21 cellular contexts compared by ENCODE assay signal in genomic region chr1:58650141-58650540, GRCh38. TPM values are rescaled to one million over a fixed set of nuclear protein-coding genes. Genes with fewer than 3 reads are reported as not detected.
DNase-seq lines count a peak whose midpoint lies in the region; TF ChIP-seq lines count a peak whose summit lies in the region.
"Had no signal": no experiment of that assay in that cellular context is flagged by ENCODE, and none has a peak within 500 bp of the region (broad histone marks: within the 10 kb centered on the region; RNA-seq: fewer than 3 reads in every experiment).

No MANE protein-coding gene starts in this region.

- H3K4me2 ChIP-seq in mammary epithelial cell (ENCODE audit: insufficient read depth, low read depth, low read length), result no peak overlapping the region
- H3K4me2 ChIP-seq: KMS-11 had no signal

- no peak overlapping the region for H2AFZ ChIP-seq in mammary epithelial cell (ENCODE audit: low read depth, low read length)

- no peaks in the 10 kb centered on the region for H3K36me3 ChIP-seq in mammary epithelial cell (ENCODE audit: insufficient read depth, low read length)
- H3K36me3 ChIP-seq in neutrophil, result no peaks in the 10 kb centered on the region
- H3K36me3 ChIP-seq: colonic mucosa, tibial artery, vagina had no signal

- H4K20me1 ChIP-seq in mammary epithelial cell (ENCODE audit: insufficient read depth, low read length), result no peaks in the 10 kb centered on the region

- CTCF ChIA-PET in mammary epithelial cell (lab: Charles Lee; ENCODE audit: low non-redundant PET), result no interaction called here

- WGBS in mammary epithelial cell (ENCODE audit: low coverage, missing lambda C conversion rate), result 93% methylated on average over 2 of the region's 2 CpGs

- no peak overlapping the region for H3K9ac ChIP-seq in mammary epithelial cell (ENCODE audit: insufficient read depth, low read length)
- H3K9ac ChIP-seq: KMS-11 had no signal

- no peak for TF ChIP-seq POLR2A in erythroblast (IDR thresholded peaks at IDR 0.05; ENCODE audit: low read length)

- peaks cover 22% of the 10 kb centered on the region for H3K79me2 ChIP-seq in mammary epithelial cell (ENCODE audit: insufficient read depth, low read length)

- intact Hi-C loops in mammary epithelial cell (cut with micrococcal nuclease), result loop anchor here (5.0 kb wide), 1 partner anchor 1107 kb away; no protein-coding TSS in a partner anchor

- DNase-seq in EL (peak; percentile 19), LHCN-M2 (ENCODE audit: low read depth) (peak; percentile 5), mammary epithelial cell (peak; percentile 26), NCI-H446 treated with DMSO at 0.1 percent for 48 hours (lab: John Stamatoyannopoulos, UW) (no peak), erythroblast (lab: John Stamatoyannopoulos, UW) (no peak)
- DNase-seq in stimulated activated CD4-positive, alpha-beta T cell treated with anti-CD3 and anti-CD28 coated beads, Interleukin-2, amount 100 ng/mL, for 24 hours, result no peak
- DNase-seq: C1 segment of cervical spinal cord, heart right ventricle, naive B cell, NCI-H2081 treated with DMSO at 0.1 percent for 48 hours, NCI-H748 treated with DMSO at 0.1 percent for 48 hours, SIG-M5, spleen, tibial artery had no signal

- H3K27ac ChIP-seq in mammary epithelial cell (ENCODE audit: insufficient read depth, low read depth, low read length), result no peak overlapping the region
- H3K27ac ChIP-seq in neutrophil, result peak overlapping the region; percentile 59
- H3K27ac ChIP-seq: cardiac muscle cell, colonic mucosa, epithelial cell of prostate, heart right ventricle, KMS-11, Peyer's patch, spleen, tibial artery, vagina had no signal

- H3K4me1 ChIP-seq in mammary epithelial cell (ENCODE audit: insufficient read depth, low read length) (peaks cover 3% of the 10 kb centered on the region), neutrophil (ENCODE audit: control insufficient read depth in 1 of 2, insufficient read depth in 1 of 2, low read depth in 1 of 2, low read length in 1 of 2) (peaks cover 10 to 17% of the 10 kb centered on the region in 2 experiments)
- H3K4me1 ChIP-seq: colonic mucosa, vagina had no signal

- no peak overlapping the region for H3K4me3 ChIP-seq in mammary epithelial cell (replicated peaks in 1 of 3; ENCODE audit: insufficient read depth in 1 of 3, low read depth in 2 of 3, low read length in 3 of 3)
- peak overlapping the region in 1 of 2 experiments; percentile 17 for H3K4me3 ChIP-seq in neutrophil (ENCODE audit: low read depth in 1 of 2, low read length in 1 of 2)
- H3K4me3 ChIP-seq: cardiac muscle cell, colonic mucosa, heart right ventricle, Peyer's patch, spleen, tibial artery, vagina had no signal

- in situ Hi-C loops in mammary epithelial cell (cut with MboI; ENCODE audit: low sequenced_read_pairs in 2 of 2), result loop anchor here (5.0 to 10.0 kb wide), 2 partner anchors 105 to 128 kb away; partner anchors contain the start of gene OMA1 (in 1 of the 2)

- H3K9me3 ChIP-seq in mammary epithelial cell (replicated peaks; ENCODE audit: insufficient read depth, low read length) (no peaks in the 10 kb centered on the region), neutrophil (no peaks in the 10 kb centered on the region)
- H3K9me3 ChIP-seq: colonic mucosa, heart right ventricle, Peyer's patch, spleen, tibial artery, vagina had no signal

- no peak for TF ChIP-seq CTCF in mammary epithelial cell (conservative IDR thresholded peaks at IDR 0.05 in 1 of 2, IDR thresholded peaks at IDR 0.05 in 1 of 2; ENCODE audit: extremely low read depth in 1 of 2, insufficient read depth in 1 of 2, low read depth in 1 of 2, low read length in 2 of 2)
- no peak for TF ChIP-seq CTCF in neutrophil (IDR thresholded peaks at IDR 0.05)

- no peaks in the 10 kb centered on the region for H3K27me3 ChIP-seq in mammary epithelial cell (ENCODE audit: insufficient read depth, low read length)
- no peaks in the 10 kb centered on the region for H3K27me3 ChIP-seq in neutrophil
- H3K27me3 ChIP-seq: cardiac muscle cell, colonic mucosa, heart right ventricle, Peyer's patch, spleen, tibial artery, vagina had no signal

- no TSS peak for BruUV-seq in mammary epithelial cell (replicated peaks; lab: Mats Ljungman, UMichigan)

- dilution Hi-C loops in mammary epithelial cell (cut with HindIII; ENCODE audit: low sequenced_read_pairs), result no loop called here

RNA-seq across cellular contexts. Expression of gene MYSM1, which starts 49.7 kb away (rescaled TPM):
- total RNA-seq in LHCN-M2 (2014; rRNA removed) (16.6 and 41.4 TPM in 2 replicates), mammary epithelial cell (10 to 100 TPM; 23.8 to 46.1 TPM)
- polyA plus RNA-seq in LHCN-M2 (2012), result 3.1 TPM
- 6.3 TPM for polyA plus RNA-seq in mammary epithelial cell
- 1.7 TPM for polyA minus RNA-seq in mammary epithelial cell

Comparison
In these comparisons a context has a peak if more than half of its experiments do, and no peak if none do; other contexts are left out.
1. DNase-seq: peak in EL (single experiment), LHCN-M2 (single experiment) and mammary epithelial cell (single experiment); none in stimulated activated CD4-positive, alpha-beta T cell treated with anti-CD3 and anti-CD28 coated beads, Interleukin-2, amount 100 ng/mL, for 24 hours (0 of 2), NCI-H446 treated with DMSO at 0.1 percent for 48 hours (single experiment) and erythroblast (0 of 2).